8 cellular contexts compared by ENCODE assay signal in genomic region chr22:29883045-29883830, GRCh38. TPM values are rescaled to one million over a fixed set of nuclear protein-coding genes. Genes with fewer than 3 reads are reported as not detected.
DNase-seq lines count a peak whose midpoint lies in the region; ATAC-seq and TF ChIP-seq lines count a peak whose summit lies in the region.

Gene MTMR3 (plus strand): TSS chr22:29883174. CDS start chr22:29971060, 87,886 bp downstream.

- peak; percentile 88 for DNase-seq in AG08396 (ENCODE audit: low spot score)
- DNase-seq in NCI-H748 (lab: John Stamatoyannopoulos, UW; ENCODE audit: unreplicated experiment): peak; percentile 85
- peak; percentile 96 for DNase-seq in activated CD4-positive, alpha-beta memory T cell treated with anti-CD3 and anti-CD28 coated beads for 36 hours
- peak; percentile 70 to 92 for DNase-seq in dermis microvascular lymphatic vessel endothelial cell (ENCODE audit: low read depth in 2 of 2)
- DNase-seq in lower leg skin (ENCODE audit: low spot score in 2 of 2): peak; percentile 91 to 98
- DNase-seq in stimulated activated CD4-positive, alpha-beta T cell treated with anti-CD3 and anti-CD28 coated beads, Interleukin-4, amount 100 ng/mL, for 4 hours: peak; percentile 91 to 94

- H3K4me3 Mint-ChIP-seq in activated CD4-positive, alpha-beta memory T cell treated with anti-CD3 and anti-CD28 coated beads for 36 hours: peak within 1 kb of the TSS; percentile 86

- ATAC-seq in GM18909 (IDR thresholded peaks at IDR 0.05; ENCODE audit: poor library complexity, unreplicated experiment) (peak; percentile 74), HG03378 (IDR thresholded peaks at IDR 0.05; ENCODE audit: unreplicated experiment) (peak; percentile 32)

- no peaks in the 10 kb centered on the region for H3K27me3 Mint-ChIP-seq in activated CD4-positive, alpha-beta memory T cell treated with anti-CD3 and anti-CD28 coated beads for 36 hours

- no peaks in the 10 kb centered on the region for H3K36me3 Mint-ChIP-seq in activated CD4-positive, alpha-beta memory T cell treated with anti-CD3 and anti-CD28 coated beads for 36 hours

- TF ChIP-seq CTCF in lower leg skin (IDR thresholded peaks at IDR 0.05): peak in 1 of 3 donors; percentile 22

- peak in 1 of 2 donors; percentile 78 for TF ChIP-seq POLR2A in lower leg skin (IDR thresholded peaks at IDR 0.05)

- H3K4me1 Mint-ChIP-seq in activated CD4-positive, alpha-beta memory T cell treated with anti-CD3 and anti-CD28 coated beads for 36 hours (ENCODE audit: low read depth): peaks cover 12% of the 10 kb centered on the region

- peak within 1 kb of the TSS; percentile 86 for H3K4me3 ChIP-seq in lower leg skin (ENCODE audit: low read depth, poor library complexity, severe bottlenecking)

- CTCF ChIA-PET in activated CD4-positive, alpha-beta memory T cell treated with anti-CD3 and anti-CD28 coated beads for 36 hours (lab: Charles Lee): interaction anchor here (0.6 to 1.6 kb wide), 6 partner anchors 11 to 257 kb away, joined by 3 to 8 read pairs (median 4); no protein-coding TSS in a partner anchor

- WGBS in lower leg skin, 2 donors: 0% methylated on average over 70 to 71 of the region's 88 CpGs

- POLR2A ChIA-PET in activated CD4-positive, alpha-beta memory T cell treated with anti-CD3 and anti-CD28 coated beads for 36 hours (lab: Charles Lee): interaction anchor here (0.6 to 1.7 kb wide), 6 partner anchors 9 to 271 kb away, joined by 3 to 9 read pairs (median 4); partner anchors contain the start of gene ASCC2

- peak within 1 kb of the TSS; percentile 73 for H3K27ac Mint-ChIP-seq in activated CD4-positive, alpha-beta memory T cell treated with anti-CD3 and anti-CD28 coated beads for 36 hours

- H3K9me3 Mint-ChIP-seq in activated CD4-positive, alpha-beta memory T cell treated with anti-CD3 and anti-CD28 coated beads for 36 hours: no peaks in the 10 kb centered on the region

- intact Hi-C loops in activated CD4-positive, alpha-beta memory T cell treated with anti-CD3 and anti-CD28 coated beads for 36 hours (cut with micrococcal nuclease): loop anchor here (1.0 to 2.0 kb wide), 3 partner anchors 45 to 280 kb away; partner anchors contain the start of genes ASCC2, NF2, UQCR10 and ZMAT5
- intact Hi-C loops in lower leg skin (cut with DNase I; ENCODE audit: low total_unique reads): no loop called here

RNA-seq across cellular contexts. Expression of gene MTMR3, which starts in this region (rescaled TPM):
- 10 to 100 TPM; 22.7 to 25.3 TPM for total RNA-seq in activated CD4-positive, alpha-beta memory T cell treated with anti-CD3 and anti-CD28 coated beads for 36 hours
- total RNA-seq in dermis microvascular lymphatic vessel endothelial cell (22.0 and 32.9 TPM in 2 replicates), lower leg skin (10 to 100 TPM; 51.4 to 70.5 (median 62.6) TPM)

Comparison
In these comparisons a context has a peak if more than half of its experiments do, and no peak if none do; other contexts are left out.
1. Peak in every context shown above with its lines: DNase-seq, ATAC-seq and H3K4me3 ChIP-seq.